15 cellular contexts compared by ENCODE assay signal in genomic region chr11:117439256-117439655, GRCh38.
A peak's percentile ranks its signal among the peaks of the same experiment; 100 is the strongest.
DNase-seq lines count a peak whose midpoint lies in the region; ATAC-seq and TF ChIP-seq lines count a peak whose summit lies in the region.
"Had no signal": no experiment of that assay in that cellular context is flagged by ENCODE, and none has a peak within 500 bp of the region (broad histone marks: within the 10 kb centered on the region; RNA-seq: fewer than 3 reads in every experiment).

No MANE protein-coding gene starts in this region.

- no peak overlapping the region for H2AFZ ChIP-seq in Karpas-422 (ENCODE audit: low read length)
- no peak overlapping the region for H2AFZ ChIP-seq in osteoblast (ENCODE audit: low read length)
- H2AFZ ChIP-seq: GM23248 had no signal

- DNase-seq in Karpas-422 (peak; percentile 44), fibroblast of mammary gland (ENCODE audit: low read depth) (peak; percentile 14), osteoblast (ENCODE audit: insufficient read length, low spot score, missing footprints) (peak; percentile 77), NCI-H1105 treated with DMSO at 0.1 percent for 48 hours (lab: John Stamatoyannopoulos, UW) (no peak), GM20000 (ENCODE audit: low spot score) (no peak)
- DNase-seq: ACHN; CD4-positive, alpha-beta memory T cell; DMS79; GM23248; H7 had no signal

- H3K79me2 ChIP-seq in Karpas-422 (ENCODE audit: low read length) = no peaks in the 10 kb centered on the region
- no peaks in the 10 kb centered on the region for H3K79me2 ChIP-seq in osteoblast (ENCODE audit: insufficient read depth, low read length)

- H3K9me2 ChIP-seq in Karpas-422 (replicated peaks; ENCODE audit: insufficient read depth, low read length) = no peaks in the 10 kb centered on the region

- H4K20me1 ChIP-seq in BLaER1 = no peaks in the 10 kb centered on the region
- no peaks in the 10 kb centered on the region for H4K20me1 ChIP-seq in Karpas-422 (ENCODE audit: insufficient read depth, low read depth, low read length)
- H4K20me1 ChIP-seq in osteoblast (ENCODE audit: insufficient read depth, low read length) = no peaks in the 10 kb centered on the region

- peaks cover 23% of the 10 kb centered on the region for H3K4me1 ChIP-seq in BLaER1
- H3K4me1 ChIP-seq in Karpas-422 (ENCODE audit: low read length) = no peaks in the 10 kb centered on the region
- H3K4me1 ChIP-seq in osteoblast (ENCODE audit: insufficient read depth, low read length) = no peaks in the 10 kb centered on the region

- H3K9ac ChIP-seq in BLaER1 = no peak overlapping the region
- no peak overlapping the region for H3K9ac ChIP-seq in Karpas-422 (ENCODE audit: low read length)
- H3K9ac ChIP-seq: GM23248 had no signal

- no peak overlapping the region for H3K4me3 ChIP-seq in BLaER1
- H3K4me3 ChIP-seq in Karpas-422 (ENCODE audit: low read length) = no peak overlapping the region
- no peak overlapping the region for H3K4me3 ChIP-seq in fibroblast of mammary gland (ENCODE audit: control insufficient read depth, low read depth, low read length)
- H3K4me3 ChIP-seq in osteoblast (ENCODE audit: insufficient read depth, low read length) = no peak overlapping the region
- H3K4me3 ChIP-seq: GM12878, GM23248 had no signal

- H3K9me3 ChIP-seq in BLaER1 (no peaks in the 10 kb centered on the region), Karpas-422 (ENCODE audit: low read length) (no peaks in the 10 kb centered on the region), osteoblast (ENCODE audit: low read depth, low read length) (no peaks in the 10 kb centered on the region)

- no peaks in the 10 kb centered on the region for H3K36me3 ChIP-seq in BLaER1
- no peaks in the 10 kb centered on the region for H3K36me3 ChIP-seq in Karpas-422 (ENCODE audit: insufficient read depth, low read length)
- H3K36me3 ChIP-seq in osteoblast (ENCODE audit: insufficient read depth, low read length) = no peaks in the 10 kb centered on the region

- no peak for ATAC-seq in GM21528 (IDR thresholded peaks at IDR 0.05; ENCODE audit: low FRiP score, unreplicated experiment)
- ATAC-seq: GM12878 had no signal

- H3K27me3 ChIP-seq in BLaER1 (no peaks in the 10 kb centered on the region), Karpas-422 (ENCODE audit: low read length) (no peaks in the 10 kb centered on the region), osteoblast (ENCODE audit: insufficient read depth, low read length) (peaks cover 19% of the 10 kb centered on the region)

- H3K4me2 ChIP-seq in BLaER1 = peak overlapping the region; percentile 39
- H3K4me2 ChIP-seq in Karpas-422 (ENCODE audit: low read depth, low read length, poor library complexity, severe bottlenecking) = no peak overlapping the region
- no peak overlapping the region for H3K4me2 ChIP-seq in osteoblast (ENCODE audit: insufficient read depth, low read length)

- TF ChIP-seq CTCF in fibroblast of mammary gland (conservative IDR thresholded peaks at IDR 0.05; ENCODE audit: control insufficient read depth, insufficient read depth, low read depth, low read length) (no peak), osteoblast (IDR thresholded peaks at IDR 0.05; ENCODE audit: extremely low read depth, low read depth, low read length) (no peak), GM20000 (IDR thresholded peaks at IDR 0.05; ENCODE audit: extremely low read depth, missing control alignments) (no peak)

- H3K27ac ChIP-seq in BLaER1 (no peak overlapping the region), Karpas-422 (ENCODE audit: low read length) (no peak overlapping the region), osteoblast (ENCODE audit: low read depth, low read length) (no peak overlapping the region)
- H3K27ac ChIP-seq: C4-2B, GM23248, HL-60 had no signal

Comparison
In these comparisons a context has a peak if more than half of its experiments do, and no peak if none do; other contexts are left out.
1. DNase-seq: peak in Karpas-422 (single experiment), fibroblast of mammary gland (single experiment) and osteoblast (single experiment); none in NCI-H1105 treated with DMSO at 0.1 percent for 48 hours (single experiment) and GM20000 (single experiment).